Comparison of ENCODE assay signal across 11 cellular contexts in genomic region chr1:199612976-199613774, GRCh38.
A peak's percentile ranks its signal among the peaks of the same experiment; 100 is the strongest.
DNase-seq lines count a peak whose midpoint lies in the region; ATAC-seq and TF ChIP-seq lines count a peak whose summit lies in the region.
"Had no signal": no experiment of that assay in that cellular context is flagged by ENCODE, and none has a peak within 500 bp of the region (broad histone marks: within the 10 kb centered on the region; RNA-seq: fewer than 3 reads in every experiment).

No MANE protein-coding gene starts in this region.

- no peak overlapping the region for H2AFZ ChIP-seq in OCI-LY7 (ENCODE audit: low read length)

- CTCF ChIA-PET in OCI-LY7 (lab: Charles Lee; ENCODE audit: unreplicated experiment) = no interaction called here

- peak; percentile 49 for ATAC-seq in HG02885 (IDR thresholded peaks at IDR 0.05; ENCODE audit: poor library complexity, unreplicated experiment)
- ATAC-seq: activated T-cell treated with anti-CD3 and anti-CD28 coated beads, Interleukin-2, amount 50 U/mL, for 4 hours had no signal

- POLR2A ChIA-PET in OCI-LY7 (lab: Charles Lee) = interaction anchor here (0.6 kb wide), 1 partner anchor 61 kb away, joined by 3 read pairs; no protein-coding TSS in a partner anchor

- no peak overlapping the region for H3K27ac ChIP-seq in OCI-LY7 (ENCODE audit: low read depth, low read length, poor library complexity, severe bottlenecking)
- H3K27ac ChIP-seq in right atrium auricular region = no peak overlapping the region

- H3K79me2 ChIP-seq in OCI-LY7 (ENCODE audit: insufficient read depth, low read depth, low read length) = no peaks in the 10 kb centered on the region

- H4K20me1 ChIP-seq in OCI-LY7 (ENCODE audit: insufficient read depth, low read length) = no peaks in the 10 kb centered on the region

- H3K4me3 ChIP-seq in OCI-LY7 (ENCODE audit: low read depth, low read length, poor library complexity, severe bottlenecking) (no peak overlapping the region), fibroblast of the aortic adventitia (ENCODE audit: low read depth, low read length) (no peak overlapping the region), right atrium auricular region (no peak overlapping the region)

- no peaks in the 10 kb centered on the region for H3K9me3 ChIP-seq in OCI-LY7 (ENCODE audit: low read length)
- no peaks in the 10 kb centered on the region for H3K9me3 ChIP-seq in right atrium auricular region

- DNase-seq in AG08396 (ENCODE audit: low spot score) = peak; percentile 2
- peak; percentile 3 for DNase-seq in OCI-LY7 (ENCODE audit: low spot score)
- DNase-seq in fibroblast of the aortic adventitia (ENCODE audit: low read depth) = peak; percentile 25
- DNase-seq in NCI-H524 (lab: John Stamatoyannopoulos, UW) = no peak
- DNase-seq in NCI-H82 treated with DMSO at 0.1 percent for 48 hours (lab: John Stamatoyannopoulos, UW; ENCODE audit: unreplicated experiment) = no peak
- no peak for DNase-seq in DMS 273 (lab: John Stamatoyannopoulos, UW; ENCODE audit: unreplicated experiment)
- DNase-seq in right atrium auricular region (ENCODE audit: low spot score) = no peak
- DNase-seq: activated T-cell treated with anti-CD3 and anti-CD28 coated beads, Interleukin-2, amount 50 U/mL, for 4 hours; hippocampal formation; NCI-H2171 treated with DMSO at 0.1 percent for 48 hours had no signal

- H3K36me3 ChIP-seq in OCI-LY7 (ENCODE audit: insufficient read depth, low read length) (no peaks in the 10 kb centered on the region), right atrium auricular region (no peaks in the 10 kb centered on the region)

- BruUV-seq in OCI-LY7 (replicated peaks; lab: Mats Ljungman, UMichigan) = no TSS peak

- TF ChIP-seq CTCF in OCI-LY7 (conservative IDR thresholded peaks at IDR 0.05; ENCODE audit: low read length) (no peak), fibroblast of the aortic adventitia (IDR thresholded peaks at IDR 0.05; ENCODE audit: insufficient read depth, low read length) (no peak), right atrium auricular region (IDR thresholded peaks at IDR 0.05) (no peak)

- H3K4me2 ChIP-seq in OCI-LY7 (ENCODE audit: low read length) = no peak overlapping the region

- no peaks in the 10 kb centered on the region for H3K9me2 ChIP-seq in OCI-LY7 (ENCODE audit: insufficient read depth, low read length)

- no peaks in the 10 kb centered on the region for H3K27me3 ChIP-seq in right atrium auricular region

- no peaks in the 10 kb centered on the region for H3K4me1 ChIP-seq in OCI-LY7 (ENCODE audit: insufficient read depth, low read length, poor library complexity, severe bottlenecking)
- H3K4me1 ChIP-seq in right atrium auricular region = no peaks in the 10 kb centered on the region

- intact Hi-C loops in OCI-LY7 (cut with micrococcal nuclease; ENCODE audit: unreplicated experiment) = no loop called here

Comparison
In these comparisons a context has a peak if more than half of its experiments do, and no peak if none do; other contexts are left out.
1. DNase-seq: peak in AG08396 (single experiment), OCI-LY7 (single experiment) and fibroblast of the aortic adventitia (single experiment); none in NCI-H524 (0 of 2), NCI-H82 treated with DMSO at 0.1 percent for 48 hours (single experiment), DMS 273 (single experiment) and right atrium auricular region (single experiment).